Comparison of ENCODE assay signal across 7 cellular contexts in genomic region chr16:11370932-11371279, GRCh38. TPM values are rescaled to one million over a fixed set of nuclear protein-coding genes. Genes with fewer than 3 reads are reported as not detected.
DNase-seq lines count a peak whose midpoint lies in the region; ATAC-seq and TF ChIP-seq lines count a peak whose summit lies in the region.
"Not testable (repeated sequence)": the region's sequence is repeated elsewhere in the genome, so short reads cannot be mapped to it uniquely, and the experiment has no call there.

No MANE protein-coding gene starts in this region.

- H3K27ac ChIP-seq in DOHH2 (ENCODE audit: low read depth, low read length) (peak overlapping the region; percentile 93), Karpas-422 (ENCODE audit: low read length) (peak overlapping the region; percentile 82), adrenal gland (peak overlapping the region in 4 of 5 donors; percentile 40 to 79 (median 62))

- H2AFZ ChIP-seq in Karpas-422 (ENCODE audit: low read length): peak overlapping the region; percentile 55; the same call in 1 of the 2 replicates

- H3K4me1 ChIP-seq in DOHH2 (ENCODE audit: control insufficient read depth, low read length): peaks cover 69% of the 10 kb centered on the region
- peaks cover 40% of the 10 kb centered on the region for H3K4me1 ChIP-seq in Karpas-422 (ENCODE audit: low read length)
- H3K4me1 ChIP-seq in adrenal gland (replicated peaks in 1 of 2): not testable (repeated sequence)

- not testable (repeated sequence) for H4K20me1 ChIP-seq in DOHH2 (ENCODE audit: control insufficient read depth, insufficient read depth, low read depth, low read length); Karpas-422 (ENCODE audit: insufficient read depth, low read depth, low read length)

- intact Hi-C loops in adrenal gland (cut with DNase I); left cardiac atrium (cut with DNase I): not testable (repeated sequence)

- H3K27ac Mint-ChIP-seq in T-helper 17 cell: peak overlapping the region; percentile 51
- H3K27ac Mint-ChIP-seq in nephron: peak overlapping the region; percentile 20 to 81 (median 72)
- peak overlapping the region; percentile 38 for H3K27ac Mint-ChIP-seq in stimulated activated naive CD8-positive, alpha-beta T cell treated with anti-CD3 and anti-CD28 coated beads, Interleukin-15, Interleukin-2, amounts not matched to agents 100 ng/mL and 50 ng/mL, for 24 hours

- H3K36me3 ChIP-seq in DOHH2 (ENCODE audit: control insufficient read depth, low read length); Karpas-422 (ENCODE audit: insufficient read depth, low read length); adrenal gland (replicated peaks in 1 of 2): not testable (repeated sequence)

- H3K4me3 ChIP-seq in DOHH2 (ENCODE audit: low read length) (peak overlapping the region; percentile 60), Karpas-422 (ENCODE audit: low read length) (peak overlapping the region; percentile 10; the same call in 1 of the 2 replicates)
- H3K4me3 ChIP-seq in adrenal gland: not testable (repeated sequence)

- not testable (repeated sequence) for TF ChIP-seq POLR2A in adrenal gland (IDR thresholded peaks at IDR 0.05)

- H3K27me3 ChIP-seq in DOHH2 (ENCODE audit: control insufficient read depth, low read length); Karpas-422 (ENCODE audit: low read length); adrenal gland: not testable (repeated sequence)

- H3K4me2 ChIP-seq in DOHH2 (ENCODE audit: low read length): peak overlapping the region; percentile 79
- peak overlapping the region; percentile 44 for H3K4me2 ChIP-seq in Karpas-422 (ENCODE audit: low read depth, low read length, poor library complexity, severe bottlenecking)

- not testable (repeated sequence) for H3K27me3 Mint-ChIP-seq in T-helper 17 cell; nephron (ENCODE audit: low read depth); stimulated activated naive CD8-positive, alpha-beta T cell treated with anti-CD3 and anti-CD28 coated beads, Interleukin-15, Interleukin-2, amounts not matched to agents 100 ng/mL and 50 ng/mL, for 24 hours

- H3K9me2 ChIP-seq in DOHH2 (replicated peaks; ENCODE audit: control insufficient read depth, low read length); Karpas-422 (replicated peaks; ENCODE audit: insufficient read depth, low read length): not testable (repeated sequence)

- not testable (repeated sequence) for H3K79me2 ChIP-seq in DOHH2 (ENCODE audit: control insufficient read depth, low read length); Karpas-422 (ENCODE audit: low read length)

- H3K4me1 Mint-ChIP-seq in T-helper 17 cell: peaks cover 14% of the 10 kb centered on the region
- H3K4me1 Mint-ChIP-seq in nephron: peaks cover 31% of the 10 kb centered on the region
- peaks cover 20% of the 10 kb centered on the region for H3K4me1 Mint-ChIP-seq in stimulated activated naive CD8-positive, alpha-beta T cell treated with anti-CD3 and anti-CD28 coated beads, Interleukin-15, Interleukin-2, amounts not matched to agents 100 ng/mL and 50 ng/mL, for 24 hours (ENCODE audit: low read depth)

- not testable (repeated sequence) for H3K9me3 Mint-ChIP-seq in nephron; stimulated activated naive CD8-positive, alpha-beta T cell treated with anti-CD3 and anti-CD28 coated beads, Interleukin-15, Interleukin-2, amounts not matched to agents 100 ng/mL and 50 ng/mL, for 24 hours

- H3F3A ChIP-seq in DOHH2 (ENCODE audit: control insufficient read depth, insufficient read depth): peaks cover 27% of the 10 kb centered on the region

- not testable (repeated sequence) for H3K36me3 Mint-ChIP-seq in T-helper 17 cell (ENCODE audit: low read depth); nephron (ENCODE audit: low read depth); stimulated activated naive CD8-positive, alpha-beta T cell treated with anti-CD3 and anti-CD28 coated beads, Interleukin-15, Interleukin-2, amounts not matched to agents 100 ng/mL and 50 ng/mL, for 24 hours (ENCODE audit: low read depth)

- not testable (repeated sequence) for H3K9me3 ChIP-seq in DOHH2 (ENCODE audit: control insufficient read depth, insufficient read depth, low read length); Karpas-422 (ENCODE audit: low read length); T-helper 17 cell (ENCODE audit: control insufficient read depth, low read length, poor library complexity, severe bottlenecking); adrenal gland (replicated peaks in 1 of 3)

- H3K4me3 Mint-ChIP-seq in T-helper 17 cell; nephron; stimulated activated naive CD8-positive, alpha-beta T cell treated with anti-CD3 and anti-CD28 coated beads, Interleukin-15, Interleukin-2, amounts not matched to agents 100 ng/mL and 50 ng/mL, for 24 hours: not testable (repeated sequence)

- not testable (repeated sequence) for DNase-seq in Karpas-422, T-helper 17 cell
- DNase-seq in adrenal gland (peak in 1 of 7 donors; percentile 46), left cardiac atrium (peak; percentile 12)

- WGBS in adrenal gland, 4 donors: 56 to 62% (median 61%) methylated on average over 13 of the region's 13 CpGs

- peak overlapping the region; percentile 46 for H3K9ac ChIP-seq in Karpas-422 (ENCODE audit: low read length)

- ATAC-seq in T-helper 17 cell, left cardiac atrium: not testable (repeated sequence)

- not testable (repeated sequence) for TF ChIP-seq CTCF in DOHH2 (IDR thresholded peaks at IDR 0.05; ENCODE audit: low read depth, low read length, poor library complexity, severe bottlenecking); adrenal gland (IDR thresholded peaks at IDR 0.05); nephron (IDR thresholded peaks at IDR 0.05; ENCODE audit: unreplicated experiment in 3 of 3)

RNA-seq across cellular contexts. Expression of gene RMI2, which starts 25.6 kb away (rescaled TPM):
- 19.4 and 45.2 TPM in 2 replicates for total RNA-seq in Karpas-422 (2014; rRNA removed; shearing (Covaris generic); ENCODE audit: low replicate concordance)
- total RNA-seq in T-helper 17 cell: 1 to 10 TPM; 1.4 to 2.1 TPM
- 1 to 10 TPM in 4 of 8 donors, under 1 TPM in 2, not detected in 2; 0.70 to 3.9 (median 1.3) TPM for total RNA-seq in adrenal gland
- 1 to 10 TPM in 2 of 3 donors, under 1 TPM in 1; 0.56 to 1.3 (median 1.0) TPM for polyA plus RNA-seq in adrenal gland
- total RNA-seq in left cardiac atrium: 1 to 10 TPM in 1 of 2 donors, under 1 TPM in 1; 0.60 to 2.4 TPM
